In genomic region chr2:73069041-73069854, GRCh38 we compare ENCODE assay signal across 8 cellular contexts. TPM values are rescaled to one million over a fixed set of nuclear protein-coding genes. Genes with fewer than 3 reads are reported as not detected.
DNase-seq lines count a peak whose midpoint lies in the region; ATAC-seq and TF ChIP-seq lines count a peak whose summit lies in the region.

No MANE protein-coding gene starts in this region.

- H3K36me3 Mint-ChIP-seq in mesothelial cell of epicardium: peaks cover 1% of the 10 kb centered on the region

- H3K4me3 Mint-ChIP-seq in mesothelial cell of epicardium: peak overlapping the region; percentile 91

- H3K27me3 ChIP-seq in HUES48 (ENCODE audit: control insufficient read depth, insufficient read depth, low read length): no peaks in the 10 kb centered on the region

- DNase-seq in AG10803 (ENCODE audit: low read depth): no peak
- DNase-seq in amniotic epithelial cell (ENCODE audit: low read depth): peak; percentile 32
- DNase-seq in mesothelial cell of epicardium (ENCODE audit: low spot score in 2 of 2, unreplicated experiment in 2 of 2): no peak
- no peak for DNase-seq in foreskin melanocyte
- DNase-seq in 8988T: no peak

- no peak overlapping the region for H3K9ac ChIP-seq in HUES48 (ENCODE audit: low read depth, low read length)

- H3K27ac ChIP-seq in HUES48 (ENCODE audit: low read depth, low read length): no peak overlapping the region

- 0 out of 2 replicates have a peak, but pooled peaks cover 5% of the 10 kb centered on the region for H3K36me3 ChIP-seq in HUES48 (ENCODE audit: control insufficient read depth, insufficient read depth, low read length)

- TF ChIP-seq CTCF in AG10803 (conservative IDR thresholded peaks at IDR 0.05; ENCODE audit: low read length): no peak
- TF ChIP-seq CTCF in mesothelial cell of epicardium (IDR thresholded peaks at IDR 0.05; ENCODE audit: unreplicated experiment): no peak

- H3K4me1 Mint-ChIP-seq in mesothelial cell of epicardium: peaks cover 33% of the 10 kb centered on the region

- peaks cover 16% of the 10 kb centered on the region for H3K4me1 ChIP-seq in HUES48 (ENCODE audit: control insufficient read depth, insufficient read depth, low read length)

- ATAC-seq in GM21529 (IDR thresholded peaks at IDR 0.05; ENCODE audit: unreplicated experiment): no peak
- ATAC-seq in HG03095 (IDR thresholded peaks at IDR 0.05; ENCODE audit: unreplicated experiment): no peak

- H3K9me3 ChIP-seq in HUES48 (ENCODE audit: control insufficient read depth, insufficient read depth, low read length): no peaks in the 10 kb centered on the region

- H3K9me3 Mint-ChIP-seq in mesothelial cell of epicardium: no peaks in the 10 kb centered on the region

- H3K4me3 ChIP-seq in AG10803 (ENCODE audit: low read length) (peak overlapping the region; percentile 86), HUES48 (ENCODE audit: low read depth, low read length) (peak overlapping the region; percentile 84)

- H3K27ac Mint-ChIP-seq in mesothelial cell of epicardium: no peak overlapping the region

- H3K27me3 Mint-ChIP-seq in mesothelial cell of epicardium (ENCODE audit: low read depth): no peaks in the 10 kb centered on the region

RNA-seq across cellular contexts. Expression of gene SFXN5, which starts 2.3 kb away (rescaled TPM):
- 18.8 to 20.2 TPM (median 18.9 TPM) in 3 replicates for total RNA-seq in mesothelial cell of epicardium

RNA-seq across cellular contexts. Expression of gene RAB11FIP5, which starts 43.5 kb away (rescaled TPM):
- 23.3 to 25.4 TPM (median 25.1 TPM) in 3 replicates for total RNA-seq in mesothelial cell of epicardium
